Comparison of ENCODE assay signal across 27 cellular contexts in the genomic region with DNA sequence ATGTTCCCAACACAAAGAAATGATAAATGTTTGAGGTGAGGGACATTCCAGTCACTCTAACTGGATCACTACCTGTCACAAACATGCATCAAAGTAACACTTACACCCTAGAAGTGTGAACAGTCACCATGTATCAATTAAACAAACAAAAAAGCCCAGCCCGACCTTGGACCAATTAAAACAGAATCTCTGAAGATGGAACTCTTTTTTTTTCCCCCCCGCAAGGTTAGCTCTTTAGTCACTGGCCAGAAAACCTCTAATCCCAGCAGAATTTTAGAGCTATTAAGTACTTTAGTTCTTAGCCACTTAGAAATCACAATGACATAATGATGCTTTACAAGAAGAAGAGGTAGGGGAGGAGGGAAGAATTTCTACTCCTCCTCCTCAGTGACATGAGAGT.
DNase-seq lines count a peak whose midpoint lies in the region; ATAC-seq, FAIRE-seq and TF ChIP-seq lines count a peak whose summit lies in the region.
"Had no signal": no experiment of that assay in that cellular context is flagged by ENCODE, and none has a peak within 500 bp of the region (broad histone marks: within the 10 kb centered on the region; RNA-seq: fewer than 3 reads in every experiment).

No MANE protein-coding gene starts in this region.

- no peak for TF ChIP-seq POLR2A in GM18505 (IDR thresholded peaks at IDR 0.05; ENCODE audit: borderline replicate concordance, extremely low read depth, insufficient read depth, insufficient read length)
- TF ChIP-seq POLR2A in body of pancreas (IDR thresholded peaks at IDR 0.05) = no peak

- no peak overlapping the region for H3K4me3 Mint-ChIP-seq in neural progenitor cell
- H3K4me3 Mint-ChIP-seq: activated CD4-positive, alpha-beta T cell treated with anti-CD3 and anti-CD28 coated beads, Interleukin-2, amount 10 ng/mL, durations not matched to agents 24 days and 14 days; CD14-positive monocyte; memory B cell; naive B cell; stimulated activated naive B cell treated with anti-CD40 and anti-IgM and Interleukin-4, amounts not matched to agents 10 μg/mL and 1 μg/mL and 100 μg/mL, for 72 hours; T-helper 2 cell treated with Interferon-gamma antibody and Interleukin-4, amounts not matched to agents 5 μg/mL and 100 μg/mL, for 36 hours had no signal

- no peak for DNase-seq in D721Med (ENCODE audit: insufficient read length, low spot score)
- DNase-seq in M059J (ENCODE audit: low read depth) = peak; percentile 70
- DNase-seq in astrocyte of the spinal cord (ENCODE audit: low read depth, low spot score) = peak; percentile 69
- peak; percentile 38 for DNase-seq in neural progenitor cell (ENCODE audit: low spot score)
- DNase-seq in body of pancreas = no peak
- no peak for DNase-seq in SHP77 treated with DMSO at 0.1 percent for 48 hours (lab: John Stamatoyannopoulos, UW)
- DNase-seq in UCSD-AML1 (lab: John Stamatoyannopoulos, UW; ENCODE audit: unreplicated experiment) = no peak
- DNase-seq: activated CD4-positive, alpha-beta T cell treated with anti-CD3 and anti-CD28 coated beads, Interleukin-2, amount 10 ng/mL, durations not matched to agents 24 days and 14 days; activated naive CD4-positive, alpha-beta T cell treated with anti-CD3 and anti-CD28 coated beads, Interleukin-2, amount 50 U/mL, for 16 hours; central memory CD4-positive, alpha-beta T cell; MG63; naive B cell; NCI-H146; NCI-H2171; NCI-H748 treated with DMSO at 0.1 percent for 48 hours; pancreas; stimulated activated CD4-positive, alpha-beta T cell treated with anti-CD3 and anti-CD28 coated beads, Interleukin-12 subunit alpha, Interleukin-12 subunit beta, amount 100 ng/mL, for 4 hours; stimulated activated CD4-positive, alpha-beta T cell treated with anti-CD3 and anti-CD28 coated beads, Interleukin-4, amount 100 ng/mL, for 24 hours; stimulated activated naive B cell treated with anti-CD40 and anti-IgM and Interleukin-4, amounts not matched to agents 10 μg/mL and 1 μg/mL and 100 μg/mL, for 72 hours; testis; WERI-Rb-1 had no signal

- FAIRE-seq in D721Med (lab: Jason Lieb, UNC) = peak; percentile 88
- FAIRE-seq: endothelial cell of umbilical vein, pancreas had no signal

- ATAC-seq in GM18505 (IDR thresholded peaks at IDR 0.05; ENCODE audit: unreplicated experiment) (no peak), body of pancreas (no peak)
- ATAC-seq: pancreas; stimulated activated naive B cell treated with anti-CD40 and anti-IgM and Interleukin-4, amounts not matched to agents 10 μg/mL and 1 μg/mL and 100 μg/mL, for 72 hours had no signal

- H3K4me1 Mint-ChIP-seq in neural progenitor cell = peaks cover 36% of the 10 kb centered on the region
- H3K4me1 Mint-ChIP-seq: CD14-positive monocyte; naive B cell; stimulated activated naive B cell treated with anti-CD40 and anti-IgM and Interleukin-4, amounts not matched to agents 10 μg/mL and 1 μg/mL and 100 μg/mL, for 72 hours had no signal

- peaks cover 73% of the 10 kb centered on the region for H3K79me2 ChIP-seq in neural progenitor cell (ENCODE audit: low read depth)

- intact Hi-C loops in body of pancreas (cut with DNase I) = no loop called here

- no peak overlapping the region for H3K4me2 ChIP-seq in neural progenitor cell

- H3K9me3 ChIP-seq in neural progenitor cell (ENCODE audit: low read depth) (no peaks in the 10 kb centered on the region), body of pancreas (peaks cover 0 to 5% (median 0%) of the 10 kb centered on the region in 3 donors)
- H3K9me3 ChIP-seq: MG63, pancreas, right atrium auricular region, testis had no signal

- no peaks in the 10 kb centered on the region for H3K27me3 ChIP-seq in neural progenitor cell
- H3K27me3 ChIP-seq in body of pancreas = no peaks in the 10 kb centered on the region
- H3K27me3 ChIP-seq: MG63, pancreas, right atrium auricular region, testis had no signal

- H3K9ac ChIP-seq in neural progenitor cell = no peak overlapping the region

- TF ChIP-seq CTCF in D721Med (IDR thresholded peaks at IDR 0.05; ENCODE audit: insufficient read depth, missing control alignments) (no peak), astrocyte of the spinal cord (IDR thresholded peaks at IDR 0.05; ENCODE audit: low read depth, low read length) (no peak), neural progenitor cell (IDR thresholded peaks at IDR 0.05) (no peak), body of pancreas (IDR thresholded peaks at IDR 0.05) (no peak)

- in situ Hi-C loops in astrocyte of the spinal cord (cut with HindIII; ENCODE audit: low sequenced_read_pairs) = no loop called here

- no peak overlapping the region for H2AFZ ChIP-seq in neural progenitor cell (replicated peaks)

- H4K20me1 ChIP-seq in neural progenitor cell (ENCODE audit: low read depth) = no peaks in the 10 kb centered on the region

- H3F3A ChIP-seq in neural progenitor cell (ENCODE audit: low read depth) = no peaks in the 10 kb centered on the region

- H3K27ac ChIP-seq in neural progenitor cell (no peak overlapping the region), body of pancreas (no peak overlapping the region)
- H3K27ac ChIP-seq: pancreas, testis, WERI-Rb-1 had no signal

- H3K4me3 ChIP-seq in astrocyte of the spinal cord (ENCODE audit: low read depth, low read length) = no peak overlapping the region
- no peak overlapping the region for H3K4me3 ChIP-seq in neural progenitor cell
- no peak overlapping the region for H3K4me3 ChIP-seq in body of pancreas
- H3K4me3 ChIP-seq: MG63, pancreas, right atrium auricular region, testis had no signal

- H3K27me3 Mint-ChIP-seq in neural progenitor cell (ENCODE audit: insufficient read depth, low read depth) = peaks cover 2% of the 10 kb centered on the region

- peaks cover 10% of the 10 kb centered on the region for H3K36me3 Mint-ChIP-seq in neural progenitor cell
- H3K36me3 Mint-ChIP-seq: CD14-positive monocyte; memory B cell; naive B cell; stimulated activated naive B cell treated with anti-CD40 and anti-IgM and Interleukin-4, amounts not matched to agents 10 μg/mL and 1 μg/mL and 100 μg/mL, for 72 hours had no signal

- no peak overlapping the region for H3K27ac Mint-ChIP-seq in neural progenitor cell
- H3K27ac Mint-ChIP-seq: activated CD4-positive, alpha-beta T cell treated with anti-CD3 and anti-CD28 coated beads, Interleukin-2, amount 10 ng/mL, durations not matched to agents 24 days and 14 days; memory B cell; naive B cell; T-helper 2 cell treated with Interferon-gamma antibody and Interleukin-4, amounts not matched to agents 5 μg/mL and 100 μg/mL, for 36 hours had no signal

- no peaks in the 10 kb centered on the region for H3K36me3 ChIP-seq in neural progenitor cell
- no peaks in the 10 kb centered on the region for H3K36me3 ChIP-seq in body of pancreas (replicated peaks in 1 of 2; ENCODE audit: insufficient read depth in 1 of 2, low read depth in 2 of 2)
- H3K36me3 ChIP-seq: MG63, pancreas, right atrium auricular region, WERI-Rb-1 had no signal

- H3K9me3 Mint-ChIP-seq in neural progenitor cell = no peaks in the 10 kb centered on the region
- H3K9me3 Mint-ChIP-seq: activated CD4-positive, alpha-beta T cell treated with anti-CD3 and anti-CD28 coated beads, Interleukin-2, amount 10 ng/mL, durations not matched to agents 24 days and 14 days; CD14-positive monocyte; memory B cell; naive B cell; stimulated activated naive B cell treated with anti-CD40 and anti-IgM and Interleukin-4, amounts not matched to agents 10 μg/mL and 1 μg/mL and 100 μg/mL, for 72 hours; T-helper 2 cell treated with Interferon-gamma antibody and Interleukin-4, amounts not matched to agents 5 μg/mL and 100 μg/mL, for 36 hours had no signal

- H3K4me1 ChIP-seq in neural progenitor cell = peaks cover 39% of the 10 kb centered on the region
- H3K4me1 ChIP-seq in body of pancreas = no peaks in the 10 kb centered on the region
- H3K4me1 ChIP-seq: pancreas, testis had no signal

- 27 to 32% methylated on average over 2 of the region's 2 CpGs for WGBS in body of pancreas, 2 donors

Comparison
In these comparisons a context has a peak if more than half of its experiments do, and no peak if none do; other contexts are left out.
1. DNase-seq: peak in M059J (single experiment), astrocyte of the spinal cord (single experiment) and neural progenitor cell (single experiment); none in D721Med (single experiment), body of pancreas (0 of 4), SHP77 treated with DMSO at 0.1 percent for 48 hours (single experiment) and UCSD-AML1 (single experiment).